ENCODE assay signal across 9 cellular contexts in the genomic region with DNA sequence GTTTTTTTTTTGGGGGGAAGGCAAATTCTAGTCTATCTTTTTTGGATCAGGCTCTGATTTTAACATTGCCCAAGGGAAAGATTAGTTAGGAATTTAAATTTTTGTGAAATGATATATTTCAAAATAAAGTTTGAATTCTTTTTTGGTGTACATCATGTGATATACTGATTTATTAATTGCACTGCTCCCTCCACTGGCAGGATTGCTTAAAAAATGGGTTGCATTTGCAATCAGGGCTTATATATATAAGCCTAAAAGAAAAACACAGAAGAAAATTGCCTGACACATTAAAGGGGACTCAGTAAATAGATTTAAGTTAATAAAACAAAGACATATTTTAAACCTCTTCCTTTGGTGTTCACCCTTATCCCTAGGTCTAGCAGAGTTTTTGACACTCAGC. TPM values are rescaled to one million over a fixed set of nuclear protein-coding genes. Genes with fewer than 3 reads are reported as not detected.
DNase-seq lines count a peak whose midpoint lies in the region; ATAC-seq, FAIRE-seq and TF ChIP-seq lines count a peak whose summit lies in the region.
"Had no signal": no experiment of that assay in that cellular context is flagged by ENCODE, and none has a peak within 500 bp of the region (broad histone marks: within the 10 kb centered on the region; RNA-seq: fewer than 3 reads in every experiment).

No MANE protein-coding gene starts in this region.

- CTCF ChIA-PET in A673 (lab: Charles Lee), result no interaction called here

- peaks cover 7% of the 10 kb centered on the region for H3K4me1 Mint-ChIP-seq in astrocyte (ENCODE audit: low read depth, unreplicated experiment)

- ATAC-seq in GM19351 (IDR thresholded peaks at IDR 0.05; ENCODE audit: unreplicated experiment), result no peak
- ATAC-seq in HG03175 (IDR thresholded peaks at IDR 0.05; ENCODE audit: unreplicated experiment), result no peak
- ATAC-seq in GM18517 (IDR thresholded peaks at IDR 0.05; ENCODE audit: unreplicated experiment), result no peak

- peaks cover 3% of the 10 kb centered on the region for H3K79me2 ChIP-seq in astrocyte (ENCODE audit: insufficient read depth, low read length)

- no peaks in the 10 kb centered on the region for H4K20me1 ChIP-seq in astrocyte (ENCODE audit: insufficient read depth, low read length)

- H3K27me3 ChIP-seq in A673 (replicated peaks; ENCODE audit: insufficient read depth, low read depth, low read length, poor library complexity) (no peaks in the 10 kb centered on the region), H7 (ENCODE audit: control insufficient read depth, insufficient read depth, low read length) (no peaks in the 10 kb centered on the region), astrocyte (ENCODE audit: insufficient read depth, low read length) (no peaks in the 10 kb centered on the region)

- no peaks in the 10 kb centered on the region for H3K27me3 Mint-ChIP-seq in astrocyte (ENCODE audit: low read depth, unreplicated experiment)

- peaks cover 11% of the 10 kb centered on the region for H3K36me3 ChIP-seq in A673 (ENCODE audit: insufficient read depth, low read length, poor library complexity, severe bottlenecking)
- no peaks in the 10 kb centered on the region for H3K36me3 ChIP-seq in H7 (replicated peaks; ENCODE audit: control insufficient read depth, insufficient read depth, low read length)
- H3K36me3 ChIP-seq in astrocyte (ENCODE audit: insufficient read depth, low read length), result no peaks in the 10 kb centered on the region

- DNase-seq in A673 (ENCODE audit: low spot score), result peak; percentile 62
- no peak for DNase-seq in H7
- peak; percentile 14 for DNase-seq in astrocyte (ENCODE audit: low read depth)
- DNase-seq in left kidney (ENCODE audit: low read depth, low spot score), result peak; percentile 23
- DNase-seq in DMS114 treated with DMSO at 0.1 percent for 48 hours (lab: John Stamatoyannopoulos, UW; ENCODE audit: unreplicated experiment), result no peak
- DNase-seq: effector CD8-positive, alpha-beta T cell had no signal

- H3K4me3 Mint-ChIP-seq in astrocyte (ENCODE audit: unreplicated experiment), result peak overlapping the region; percentile 99

- TSS peak; percentile 35 for BruUV-seq in A673 (replicated peaks; lab: Mats Ljungman, UMichigan)

- TF ChIP-seq CTCF in A673 (conservative IDR thresholded peaks at IDR 0.05; ENCODE audit: low read depth, low read length) (peak; percentile 56), astrocyte (IDR thresholded peaks at IDR 0.05; ENCODE audit: insufficient read depth, low read depth, low read length) (peak; percentile 20)

- peak overlapping the region; percentile 96 for H3K27ac Mint-ChIP-seq in astrocyte (ENCODE audit: unreplicated experiment)

- H3K4me1 ChIP-seq in A673 (ENCODE audit: insufficient read depth, low read length, poor library complexity, severe bottlenecking) (peaks cover 12% of the 10 kb centered on the region), astrocyte (ENCODE audit: insufficient read depth, low read length) (no peaks in the 10 kb centered on the region)

- H3K27ac ChIP-seq in A673 (ENCODE audit: low read depth, low read length, poor library complexity, severe bottlenecking) (no peak overlapping the region), astrocyte (ENCODE audit: low read depth, low read length) (peak overlapping the region; percentile 84)

- POLR2A ChIA-PET in A673 (lab: Charles Lee; ENCODE audit: low non-redundant PET), result no interaction called here

- no peak for FAIRE-seq in astrocyte (lab: Jason Lieb, UNC)

- intact Hi-C loops in A673 (cut with micrococcal nuclease; ENCODE audit: unreplicated experiment), result no loop called here

- peak overlapping the region; percentile 99 for H3K4me2 ChIP-seq in astrocyte (ENCODE audit: low read length)

- peak overlapping the region; percentile 90 for H3K9ac ChIP-seq in astrocyte (ENCODE audit: low read length)

- peaks cover 5% of the 10 kb centered on the region for H3K36me3 Mint-ChIP-seq in astrocyte (ENCODE audit: low read depth, unreplicated experiment)

- no peaks in the 10 kb centered on the region for H3K9me3 ChIP-seq in A673 (ENCODE audit: low read depth, low read length, poor library complexity, severe bottlenecking)
- H3K9me3 ChIP-seq in astrocyte (ENCODE audit: insufficient read depth, low read depth, low read length), result no peaks in the 10 kb centered on the region

- H3K4me3 ChIP-seq in A673 (ENCODE audit: low read depth, low read length, poor library complexity, severe bottlenecking) (peak overlapping the region; percentile 64), H7 (ENCODE audit: insufficient read depth, low read depth, low read length) (peak overlapping the region; percentile 64), astrocyte (ENCODE audit: insufficient read depth, low read depth, low read length) (peak overlapping the region; percentile 100)

- H2AFZ ChIP-seq in astrocyte (ENCODE audit: low read depth, low read length), result no peak overlapping the region

- H3K9me3 Mint-ChIP-seq in astrocyte (ENCODE audit: unreplicated experiment), result no peaks in the 10 kb centered on the region

RNA-seq across cellular contexts. Expression of a gene that starts 1.2 kb away (rescaled TPM):
- total RNA-seq in A673 (2021) (42.6 and 44.0 TPM in 2 replicates), astrocyte (17.2 and 20.9 TPM in 2 replicates)
- 10.3 and 11.9 TPM in 2 replicates for total RNA-seq in H7 (2014; rRNA removed; shearing (Covaris generic))

RNA-seq across cellular contexts. Expression of a gene that starts 18.4 kb away (rescaled TPM):
- total RNA-seq in A673 (2021) (92.3 and 102 TPM in 2 replicates), astrocyte (63.9 and 67.7 TPM in 2 replicates)
- 118 and 128 TPM in 2 replicates for total RNA-seq in H7 (2014; rRNA removed; shearing (Covaris generic))

Comparison
In these comparisons a context has a peak if more than half of its experiments do, and no peak if none do; other contexts are left out.
1. DNase-seq: peak in A673 (single experiment), astrocyte (single experiment) and left kidney (single experiment); none in H7 (single experiment) and DMS114 treated with DMSO at 0.1 percent for 48 hours (single experiment).
2. Peak in every context shown above with its lines, with median percentiles within 50 percentile points of each other: H3K4me3 ChIP-seq.